In the genomic region with DNA sequence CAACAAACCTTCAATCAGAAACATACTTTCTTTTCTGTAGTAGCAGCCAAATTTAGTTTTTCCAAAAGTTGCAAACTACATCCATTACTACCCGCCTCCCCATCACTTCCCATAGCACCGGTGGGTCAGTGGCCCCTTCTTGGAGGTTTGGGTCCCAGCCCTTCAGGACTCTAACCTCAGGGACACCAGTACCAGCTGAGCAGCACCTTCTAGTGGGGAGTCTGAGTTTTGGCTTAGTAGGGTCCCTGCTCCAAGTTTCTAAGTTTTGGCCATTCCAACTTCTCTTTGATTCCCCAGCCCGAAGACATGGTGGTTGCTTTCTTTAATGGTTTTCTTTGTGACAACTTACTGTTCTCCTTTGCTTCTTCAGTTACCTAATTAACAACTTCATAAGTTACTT, we compare ENCODE assay signal across 22 cellular contexts.
DNase-seq lines count a peak whose midpoint lies in the region; FAIRE-seq and TF ChIP-seq lines count a peak whose summit lies in the region.
"Had no signal": no experiment of that assay in that cellular context is flagged by ENCODE, and none has a peak within 500 bp of the region (broad histone marks: within the 10 kb centered on the region; RNA-seq: fewer than 3 reads in every experiment).

No MANE protein-coding gene starts in this region.

- H3K79me2 ChIP-seq in OCI-LY1 (ENCODE audit: insufficient read depth, low read length) = no peaks in the 10 kb centered on the region

- no peaks in the 10 kb centered on the region for H4K20me1 ChIP-seq in OCI-LY1 (ENCODE audit: insufficient read depth, low read length)

- TF ChIP-seq CTCF in OCI-LY1 (IDR thresholded peaks at IDR 0.05; ENCODE audit: low read length) = peak; percentile 28; the same call in 1 of the 2 replicates
- peak; percentile 42 for TF ChIP-seq CTCF in epithelial cell of proximal tubule (conservative IDR thresholded peaks at IDR 0.05; ENCODE audit: low read depth, low read length)
- no peak for TF ChIP-seq CTCF in uterus (IDR thresholded peaks at IDR 0.05)
- TF ChIP-seq CTCF in sigmoid colon (IDR thresholded peaks at IDR 0.05) = no peak

- TF ChIP-seq EP300 in sigmoid colon (IDR thresholded peaks at IDR 0.05) = no peak

- H3K36me3 ChIP-seq in OCI-LY1 (ENCODE audit: insufficient read depth, low read length) = no peaks in the 10 kb centered on the region
- H3K36me3 ChIP-seq in uterus = no peaks in the 10 kb centered on the region
- no peaks in the 10 kb centered on the region for H3K36me3 ChIP-seq in sigmoid colon

- DNase-seq in DMS 273 (lab: John Stamatoyannopoulos, UW; ENCODE audit: unreplicated experiment) = peak; percentile 8
- no peak for DNase-seq in DMS 273 treated with DMSO at 0.1 percent for 48 hours (lab: John Stamatoyannopoulos, UW)
- DNase-seq in epithelial cell of proximal tubule (ENCODE audit: low read depth) = no peak
- no peak for DNase-seq in NCI-H1417 treated with DMSO at 0.1 percent for 48 hours (lab: John Stamatoyannopoulos, UW)
- DNase-seq in uterus = no peak
- DNase-seq in sigmoid colon = no peak
- no peak for DNase-seq in urothelium cell line (ENCODE audit: low spot score)
- DNase-seq: GDM1, KBM-7, MV-4-11, NCI-H1417, NCI-H1930, NCI-H345, NCI-H524 treated with DMSO at 0.1 percent for 48 hours, PC-3, RPMI8226, SIG-M5, T-helper 1 cell had no signal

- intact Hi-C loops in uterus (cut with DNase I; ENCODE audit: low total_unique reads) = no loop called here
- intact Hi-C loops in sigmoid colon (cut with DNase I) = no loop called here

- no peak overlapping the region for H3K4me2 ChIP-seq in OCI-LY1 (ENCODE audit: low read length)

- H3K4me3 ChIP-seq in OCI-LY1 (ENCODE audit: low read depth, low read length, poor library complexity, severe bottlenecking) (no peak overlapping the region), epithelial cell of proximal tubule (ENCODE audit: low read depth, low read length) (no peak overlapping the region), uterus (no peak overlapping the region), sigmoid colon (no peak overlapping the region)

- H3F3A ChIP-seq in OCI-LY1 (ENCODE audit: insufficient read depth, low read length) = no peaks in the 10 kb centered on the region

- no peak for FAIRE-seq in urothelium cell line (lab: Jason Lieb, UNC)
- FAIRE-seq: GM12892, GM18507 had no signal

- H3K9me3 ChIP-seq in OCI-LY1 (ENCODE audit: low read length) (no peaks in the 10 kb centered on the region), uterus (no peaks in the 10 kb centered on the region), sigmoid colon (no peaks in the 10 kb centered on the region)

- H3K27me3 ChIP-seq in OCI-LY1 (ENCODE audit: insufficient read depth, low read length) (no peaks in the 10 kb centered on the region), uterus (no peaks in the 10 kb centered on the region), sigmoid colon (no peaks in the 10 kb centered on the region)

- H3K4me1 ChIP-seq in OCI-LY1 (ENCODE audit: insufficient read depth, low read length, severe bottlenecking) (no peaks in the 10 kb centered on the region), uterus (no peaks in the 10 kb centered on the region), sigmoid colon (no peaks in the 10 kb centered on the region)

- H3K9me2 ChIP-seq in OCI-LY1 (ENCODE audit: low read depth, low read length) = no peaks in the 10 kb centered on the region

- no peak overlapping the region for H2AFZ ChIP-seq in OCI-LY1 (ENCODE audit: low read length)

- H3K9ac ChIP-seq in OCI-LY1 (ENCODE audit: low read length) = no peak overlapping the region

- no peak for TF ChIP-seq POLR2A in uterus (IDR thresholded peaks at IDR 0.05)
- TF ChIP-seq POLR2A in sigmoid colon (IDR thresholded peaks at IDR 0.05) = no peak

- 91 to 93% methylated on average over 3 of the region's 3 CpGs for WGBS in sigmoid colon, 2 donors

- H3K27ac ChIP-seq in OCI-LY1 (ENCODE audit: low read depth, low read length, poor library complexity, severe bottlenecking) (no peak overlapping the region), uterus (no peak overlapping the region), sigmoid colon (no peak overlapping the region)
- H3K27ac ChIP-seq: 22Rv1 had no signal

Comparison
In these comparisons a context has a peak if more than half of its experiments do, and no peak if none do; other contexts are left out.
1. CTCF ChIP-seq: peak in OCI-LY1 (single experiment) and epithelial cell of proximal tubule (single experiment); none in uterus (0 of 4) and sigmoid colon (0 of 4).